ENCODE assay signal across 10 cellular contexts in genomic region chr4:40626183-40626990, GRCh38. TPM values are rescaled to one million over a fixed set of nuclear protein-coding genes. Genes with fewer than 3 reads are reported as not detected.
DNase-seq lines count a peak whose midpoint lies in the region; FAIRE-seq and TF ChIP-seq lines count a peak whose summit lies in the region.
"Had no signal": no experiment of that assay in that cellular context is flagged by ENCODE, and none has a peak within 500 bp of the region (broad histone marks: within the 10 kb centered on the region; RNA-seq: fewer than 3 reads in every experiment).

No MANE protein-coding gene starts in this region.

- peak overlapping the region; percentile 30 to 84 for H3K9ac ChIP-seq in kidney (ENCODE audit: low read length in 2 of 2)
- no peak overlapping the region for H3K9ac ChIP-seq in neuronal stem cell (ENCODE audit: low read depth, low read length, poor library complexity)

- DNase-seq in stimulated activated CD4-positive, alpha-beta T cell treated with anti-CD3 and anti-CD28 coated beads, Interleukin-15, amount 100 ng/mL, for 24 hours: peak; percentile 18
- no peak for DNase-seq in stimulated activated CD4-positive, alpha-beta T cell treated with anti-CD3 and anti-CD28 coated beads, Interleukin-4, amount 100 ng/mL, for 24 hours
- DNase-seq in activated T-helper 1 cell treated with anti-CD3 and anti-CD28 coated beads, Interleukin-12 subunit alpha, Interleukin-12 subunit beta, Interleukin-2, Interleukin-4 antibody, amounts not matched to agents 30 ng/mL and 10 ng/mL and 1 ng/mL, durations not matched to agents 14 hours and 24 hours and 36 hours (ENCODE audit: low spot score): no peak
- no peak for DNase-seq in kidney
- DNase-seq in cerebellar nuclear complex (lab: John Stamatoyannopoulos, UW): no peak
- no peak for DNase-seq in small intestine
- no peak for DNase-seq in osteocyte (ENCODE audit: extremely low spot score, unreplicated experiment)
- no peak for DNase-seq in neuronal stem cell (ENCODE audit: low spot score)
- DNase-seq: MG63; stimulated activated CD4-positive, alpha-beta T cell treated with anti-CD3 and anti-CD28 coated beads, Interleukin-4, amount 100 ng/mL, for 1 hour had no signal

- H3K9me3 ChIP-seq in kidney (ENCODE audit: control insufficient read depth in 1 of 2, low read length in 2 of 2) (no peaks in the 10 kb centered on the region), small intestine (ENCODE audit: control insufficient read depth, low read depth) (no peaks in the 10 kb centered on the region), neuronal stem cell (replicated peaks in 1 of 2; ENCODE audit: control insufficient read depth in 2 of 2, insufficient read depth in 1 of 2, low read depth in 1 of 2, low read length in 2 of 2) (no peaks in the 10 kb centered on the region)
- H3K9me3 ChIP-seq: MG63 had no signal

- peaks cover 6% of the 10 kb centered on the region for H3K9me3 Mint-ChIP-seq in activated T-helper 1 cell treated with anti-CD3 and anti-CD28 coated beads, Interleukin-12 subunit alpha, Interleukin-12 subunit beta, Interleukin-2, Interleukin-4 antibody, amounts not matched to agents 30 ng/mL and 10 ng/mL and 1 ng/mL, durations not matched to agents 14 hours and 24 hours and 36 hours
- peaks cover 3% of the 10 kb centered on the region for H3K9me3 Mint-ChIP-seq in osteocyte (ENCODE audit: unreplicated experiment)

- intact Hi-C loops in activated T-helper 1 cell treated with anti-CD3 and anti-CD28 coated beads, Interleukin-12 subunit alpha, Interleukin-12 subunit beta, Interleukin-2, Interleukin-4 antibody, amounts not matched to agents 30 ng/mL and 10 ng/mL and 1 ng/mL, durations not matched to agents 14 hours and 24 hours and 36 hours (cut with micrococcal nuclease): loop anchor here (1.0 to 10.0 kb wide), 12 partner anchors 37 to 569 kb away; partner anchors contain the start of gene N4BP2
- intact Hi-C loops in kidney (cut with DNase I): no loop called here

- H2BK15ac ChIP-seq in neuronal stem cell (ENCODE audit: low read length): no peak overlapping the region

- WGBS in small intestine, 3 donors: 32 to 46% (median 39%) methylated on average over 10 of the region's 10 CpGs
- no CpG with 5 or more reads among the region's 10 CpGs for WGBS in neuronal stem cell (ENCODE audit: extremely low coverage in 2 of 2, insufficient read length in 2 of 2, insufficient replicate concordance in 1 of 2), 2 donors

- H4K91ac ChIP-seq in neuronal stem cell (ENCODE audit: low read depth, low read length, poor library complexity): no peak overlapping the region

- H3K27me3 ChIP-seq in small intestine (ENCODE audit: control insufficient read depth in 2 of 2, insufficient read depth in 2 of 2, low read length in 2 of 2) (peaks cover 0 to 1% of the 10 kb centered on the region in 2 donors), neuronal stem cell (ENCODE audit: control insufficient read depth in 3 of 3, insufficient read depth in 3 of 3, low read depth in 1 of 3, low read length in 3 of 3) (peaks cover 0 to 64% (median 4%) of the 10 kb centered on the region in 3 experiments)
- H3K27me3 ChIP-seq: MG63 had no signal

- H3K4me3 ChIP-seq in kidney (ENCODE audit: low read length in 2 of 2) (peak overlapping the region; percentile 69), small intestine (ENCODE audit: low read depth in 1 of 2, low read length in 2 of 2) (no peak overlapping the region), neuronal stem cell (ENCODE audit: low read length in 2 of 2) (no peak overlapping the region)
- H3K4me3 ChIP-seq: MG63 had no signal

- H3K4me1 ChIP-seq in kidney (ENCODE audit: control insufficient read depth in 1 of 2, insufficient read depth in 1 of 2, low read depth in 1 of 2, low read length in 2 of 2) (peaks cover 4 to 15% of the 10 kb centered on the region in 2 donors), small intestine (ENCODE audit: control insufficient read depth in 2 of 2, insufficient read depth in 1 of 2, low read depth in 1 of 2, low read length in 1 of 2) (peaks cover 0 to 4% of the 10 kb centered on the region in 2 donors), neuronal stem cell (ENCODE audit: control insufficient read depth in 2 of 2, insufficient read depth in 1 of 2, low read depth in 1 of 2, low read length in 2 of 2) (peaks cover 8 to 12% of the 10 kb centered on the region in 2 donors)

- no peak overlapping the region for H2AFZ ChIP-seq in neuronal stem cell (ENCODE audit: low read length)

- H3K4me3 Mint-ChIP-seq in activated T-helper 1 cell treated with anti-CD3 and anti-CD28 coated beads, Interleukin-12 subunit alpha, Interleukin-12 subunit beta, Interleukin-2, Interleukin-4 antibody, amounts not matched to agents 30 ng/mL and 10 ng/mL and 1 ng/mL, durations not matched to agents 14 hours and 24 hours and 36 hours: peak overlapping the region; percentile 74
- no peak overlapping the region for H3K4me3 Mint-ChIP-seq in osteocyte (ENCODE audit: unreplicated experiment)

- peaks cover 2% of the 10 kb centered on the region for H3K27me3 Mint-ChIP-seq in activated T-helper 1 cell treated with anti-CD3 and anti-CD28 coated beads, Interleukin-12 subunit alpha, Interleukin-12 subunit beta, Interleukin-2, Interleukin-4 antibody, amounts not matched to agents 30 ng/mL and 10 ng/mL and 1 ng/mL, durations not matched to agents 14 hours and 24 hours and 36 hours (ENCODE audit: insufficient read depth)
- peaks cover 47% of the 10 kb centered on the region for H3K27me3 Mint-ChIP-seq in osteocyte (ENCODE audit: unreplicated experiment)

- H2BK12ac ChIP-seq in neuronal stem cell (ENCODE audit: low read length): no peak overlapping the region

- TF ChIP-seq CTCF in kidney (IDR thresholded peaks at IDR 0.05; ENCODE audit: borderline replicate concordance, extremely low read depth, insufficient read depth) (no peak), osteocyte (IDR thresholded peaks at IDR 0.05) (no peak)

- H2BK120ac ChIP-seq in neuronal stem cell (ENCODE audit: low read depth, low read length): no peak overlapping the region

- peak overlapping the region; percentile 70 for H3K27ac Mint-ChIP-seq in activated T-helper 1 cell treated with anti-CD3 and anti-CD28 coated beads, Interleukin-12 subunit alpha, Interleukin-12 subunit beta, Interleukin-2, Interleukin-4 antibody, amounts not matched to agents 30 ng/mL and 10 ng/mL and 1 ng/mL, durations not matched to agents 14 hours and 24 hours and 36 hours
- H3K27ac Mint-ChIP-seq in osteocyte (ENCODE audit: unreplicated experiment): no peak overlapping the region

- no peak overlapping the region for H3K4ac ChIP-seq in neuronal stem cell (ENCODE audit: low read length)

- no peaks in the 10 kb centered on the region for H3K79me1 ChIP-seq in neuronal stem cell (ENCODE audit: low read depth, low read length)

- H3K36me3 ChIP-seq in kidney (ENCODE audit: control insufficient read depth in 1 of 2, insufficient read depth in 2 of 2, low read length in 2 of 2): no peaks in the 10 kb centered on the region
- no peaks in the 10 kb centered on the region for H3K36me3 ChIP-seq in small intestine (ENCODE audit: control insufficient read depth in 2 of 2, insufficient read depth in 2 of 2, low read length in 2 of 2)
- no peaks in the 10 kb centered on the region for H3K36me3 ChIP-seq in neuronal stem cell (replicated peaks in 1 of 2; ENCODE audit: control insufficient read depth in 2 of 2, insufficient read depth in 2 of 2, low read length in 2 of 2)
- H3K36me3 ChIP-seq: MG63 had no signal

- H3K4me1 Mint-ChIP-seq in activated T-helper 1 cell treated with anti-CD3 and anti-CD28 coated beads, Interleukin-12 subunit alpha, Interleukin-12 subunit beta, Interleukin-2, Interleukin-4 antibody, amounts not matched to agents 30 ng/mL and 10 ng/mL and 1 ng/mL, durations not matched to agents 14 hours and 24 hours and 36 hours (ENCODE audit: low read depth): peaks cover 63% of the 10 kb centered on the region
- H3K4me1 Mint-ChIP-seq in osteocyte (ENCODE audit: unreplicated experiment): peaks cover 24% of the 10 kb centered on the region

- H4K8ac ChIP-seq in neuronal stem cell (ENCODE audit: low read depth, low read length): no peak overlapping the region

- H3K36me3 Mint-ChIP-seq in activated T-helper 1 cell treated with anti-CD3 and anti-CD28 coated beads, Interleukin-12 subunit alpha, Interleukin-12 subunit beta, Interleukin-2, Interleukin-4 antibody, amounts not matched to agents 30 ng/mL and 10 ng/mL and 1 ng/mL, durations not matched to agents 14 hours and 24 hours and 36 hours (ENCODE audit: low read depth): peaks cover 15% of the 10 kb centered on the region
- H3K36me3 Mint-ChIP-seq in osteocyte (ENCODE audit: unreplicated experiment): no peaks in the 10 kb centered on the region

- H3K14ac ChIP-seq in neuronal stem cell (ENCODE audit: low read length): no peak overlapping the region

- FAIRE-seq in kidney (lab: Jason Lieb, UNC) (no peak), small intestine (lab: Jason Lieb, UNC) (no peak)

- no peak overlapping the region for H3K4me2 ChIP-seq in neuronal stem cell (ENCODE audit: insufficient read depth, low read length, poor library complexity, severe bottlenecking)

- no peak overlapping the region for H3K23ac ChIP-seq in neuronal stem cell (ENCODE audit: low read depth, low read length, poor library complexity)

- no peak overlapping the region for H3K18ac ChIP-seq in neuronal stem cell (ENCODE audit: low read length)

- H2AK5ac ChIP-seq in neuronal stem cell (ENCODE audit: low read depth, low read length): no peak overlapping the region

- no peak overlapping the region for H2BK5ac ChIP-seq in neuronal stem cell (ENCODE audit: low read length)

- H3K27ac ChIP-seq in kidney (ENCODE audit: low read depth in 2 of 2, low read length in 2 of 2) (peak overlapping the region; percentile 40 to 46), small intestine (ENCODE audit: low read depth in 1 of 2, low read length in 1 of 2) (no peak overlapping the region), neuronal stem cell (replicated peaks; ENCODE audit: low read length) (no peak overlapping the region)

RNA-seq across cellular contexts. Expression of gene RBM47, which starts 3.3 kb away (rescaled TPM):
- 20.3 and 21.4 TPM in 2 replicates for total RNA-seq in activated T-helper 1 cell treated with anti-CD3 and anti-CD28 coated beads, Interleukin-12 subunit alpha, Interleukin-12 subunit beta, Interleukin-2, Interleukin-4 antibody, amounts not matched to agents 30 ng/mL and 10 ng/mL and 1 ng/mL, durations not matched to agents 14 hours and 24 hours and 36 hours
- total RNA-seq in kidney: 124 TPM
- 61.5 TPM for polyA plus RNA-seq in kidney (ENCODE audit: insufficient read depth, low read depth, low replicate concordance)
- polyA plus RNA-seq in small intestine: 100 to 1,000 TPM in 1 of 3 donors, 10 to 100 TPM in 2; 49.5 to 111 (median 100.0) TPM
- 0.11 TPM in 1 of 2 replicates, not detected in the other for total RNA-seq in osteocyte
- polyA plus RNA-seq in neuronal stem cell (2013, experiment 1 of 2): 1.2 TPM
- polyA plus RNA-seq in neuronal stem cell (2013, experiment 2 of 2): 1.2 TPM

Comparison
In these comparisons a context has a peak if more than half of its experiments do, and no peak if none do; other contexts are left out.
1. H3K27ac ChIP-seq: peak in kidney (2 of 2); none in small intestine (0 of 2) and neuronal stem cell (single experiment).
2. H3K4me3 ChIP-seq: peak in kidney (2 of 2); none in small intestine (0 of 2) and neuronal stem cell (0 of 2).
3. RNA of gene RBM47, which starts 3.3 kb away (total RNA-seq): 124 TPM in kidney (single experiment) and 20.3 to 21.4 TPM in activated T-helper 1 cell treated with anti-CD3 and anti-CD28 coated beads, Interleukin-12 subunit alpha, Interleukin-12 subunit beta, Interleukin-2, Interleukin-4 antibody, amounts not matched to agents 30 ng/mL and 10 ng/mL and 1 ng/mL, durations not matched to agents 14 hours and 24 hours and 36 hours; 0.11 TPM in osteocyte; every median in the first group is over 10 times any median in the second.